ENCODE assay signal across 19 cellular contexts in the genomic region with DNA sequence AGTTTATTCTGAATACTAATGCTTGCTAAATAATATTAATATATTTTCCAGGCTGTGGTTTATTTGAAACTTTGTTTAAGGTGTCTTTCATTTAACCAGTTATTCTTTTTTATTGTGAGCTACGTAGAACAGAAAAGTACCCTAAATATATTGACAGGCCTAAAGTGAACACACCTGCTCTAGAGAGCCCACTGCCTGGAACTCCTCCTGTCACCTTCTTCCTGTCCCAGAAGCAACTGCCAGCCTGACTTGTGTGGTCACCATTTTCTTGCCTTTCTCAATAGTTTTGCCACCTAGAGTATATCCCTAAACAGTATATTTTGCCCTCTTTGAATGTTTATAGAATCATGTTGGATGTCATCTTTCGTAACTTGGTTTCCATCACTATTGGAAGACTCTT. TPM values are rescaled to one million over a fixed set of nuclear protein-coding genes. Genes with fewer than 3 reads are reported as not detected.
DNase-seq lines count a peak whose midpoint lies in the region; ATAC-seq and TF ChIP-seq lines count a peak whose summit lies in the region.
"Had no signal": no experiment of that assay in that cellular context is flagged by ENCODE, and none has a peak within 500 bp of the region (broad histone marks: within the 10 kb centered on the region; RNA-seq: fewer than 3 reads in every experiment).

No MANE protein-coding gene starts in this region.

- H3K27ac ChIP-seq in CD8-positive, alpha-beta T cell (ENCODE audit: low read depth, low read length) = no peak overlapping the region
- H3K27ac ChIP-seq: 22Rv1, heart left ventricle, right atrium auricular region, testis had no signal

- H3K36me3 Mint-ChIP-seq in activated CD8-positive, alpha-beta T cell treated with anti-CD3 and anti-CD28 coated beads, Interleukin-2, amount 10 ng/mL, durations not matched to agents 7 days and 5 days (ENCODE audit: low read depth) = peaks cover 6% of the 10 kb centered on the region
- H3K36me3 Mint-ChIP-seq in activated CD8-positive, alpha-beta T cell treated with anti-CD3 and anti-CD28 coated beads for 36 hours (ENCODE audit: low read depth) = peaks cover 19% of the 10 kb centered on the region
- peaks cover 64% of the 10 kb centered on the region for H3K36me3 Mint-ChIP-seq in CD8-positive, alpha-beta T cell

- H3K27ac Mint-ChIP-seq in activated CD8-positive, alpha-beta T cell treated with anti-CD3 and anti-CD28 coated beads, Interleukin-2, amount 10 ng/mL, durations not matched to agents 7 days and 5 days = peak overlapping the region; percentile 16
- H3K27ac Mint-ChIP-seq in activated CD8-positive, alpha-beta T cell treated with anti-CD3 and anti-CD28 coated beads for 36 hours = no peak overlapping the region
- no peak overlapping the region for H3K27ac Mint-ChIP-seq in CD8-positive, alpha-beta T cell
- H3K27ac Mint-ChIP-seq: activated CD4-positive, alpha-beta T cell treated with anti-CD3 and anti-CD28 coated beads, Interleukin-2, amount 10 ng/mL, durations not matched to agents 7 days and 5 days; HFFc6 had no signal

- TF ChIP-seq CTCF in activated CD8-positive, alpha-beta T cell treated with anti-CD3 and anti-CD28 coated beads for 36 hours (IDR thresholded peaks at IDR 0.05) = no peak
- no peak for TF ChIP-seq CTCF in CD8-positive, alpha-beta T cell (IDR thresholded peaks at IDR 0.05)

- H3K36me3 ChIP-seq in CD8-positive, alpha-beta T cell (ENCODE audit: insufficient read depth, low read length) = peaks cover 3% of the 10 kb centered on the region

- H3K27me3 ChIP-seq in CD8-positive, alpha-beta T cell (ENCODE audit: insufficient read depth, low read length) = no peaks in the 10 kb centered on the region
- H3K27me3 ChIP-seq: heart left ventricle, right atrium auricular region, testis had no signal

- H3K4me1 ChIP-seq in CD8-positive, alpha-beta T cell (ENCODE audit: insufficient read depth, low read length) = no peaks in the 10 kb centered on the region
- H3K4me1 ChIP-seq: right atrium auricular region, testis had no signal

- intact Hi-C loops in activated CD8-positive, alpha-beta T cell treated with anti-CD3 and anti-CD28 coated beads for 36 hours (cut with micrococcal nuclease) = no loop called here
- intact Hi-C loops in CD8-positive, alpha-beta T cell (cut with DNase I, micrococcal nuclease) = no loop called here

- H3K9me3 Mint-ChIP-seq in activated CD8-positive, alpha-beta T cell treated with anti-CD3 and anti-CD28 coated beads, Interleukin-2, amount 10 ng/mL, durations not matched to agents 7 days and 5 days (ENCODE audit: insufficient read depth) = no peaks in the 10 kb centered on the region
- H3K9me3 Mint-ChIP-seq in activated CD8-positive, alpha-beta T cell treated with anti-CD3 and anti-CD28 coated beads for 36 hours = no peaks in the 10 kb centered on the region
- H3K9me3 Mint-ChIP-seq in CD8-positive, alpha-beta T cell = no peaks in the 10 kb centered on the region
- H3K9me3 Mint-ChIP-seq: activated CD4-positive, alpha-beta T cell treated with anti-CD3 and anti-CD28 coated beads, Interleukin-2, amount 10 ng/mL, durations not matched to agents 7 days and 5 days; central memory CD8-positive, alpha-beta T cell; HFFc6 had no signal

- no peak for ATAC-seq in activated CD8-positive, alpha-beta T cell treated with anti-CD3 and anti-CD28 coated beads, Interleukin-2, amount 10 ng/mL, durations not matched to agents 7 days and 5 days
- ATAC-seq in activated CD8-positive, alpha-beta T cell treated with anti-CD3 and anti-CD28 coated beads for 36 hours = no peak
- peak; percentile 11 for ATAC-seq in HG02759 (IDR thresholded peaks at IDR 0.05; ENCODE audit: unreplicated experiment)
- ATAC-seq in HG03432 (IDR thresholded peaks at IDR 0.05; ENCODE audit: unreplicated experiment) = peak; percentile 17
- no peak for ATAC-seq in CD8-positive, alpha-beta T cell
- ATAC-seq: heart left ventricle had no signal

- POLR2A ChIA-PET in activated CD8-positive, alpha-beta T cell treated with anti-CD3 and anti-CD28 coated beads, Interleukin-2, amount 10 ng/mL, durations not matched to agents 7 days and 5 days (lab: Charles Lee) = no interaction called here
- POLR2A ChIA-PET in activated CD8-positive, alpha-beta T cell treated with anti-CD3 and anti-CD28 coated beads for 36 hours (lab: Charles Lee) = no interaction called here
- POLR2A ChIA-PET in CD8-positive, alpha-beta T cell (lab: Charles Lee) = no interaction called here

- no peak overlapping the region for H3K4me3 ChIP-seq in CD8-positive, alpha-beta T cell (ENCODE audit: low read depth, low read length)
- H3K4me3 ChIP-seq: heart left ventricle, right atrium auricular region, testis had no signal

- H3K27me3 Mint-ChIP-seq in activated CD8-positive, alpha-beta T cell treated with anti-CD3 and anti-CD28 coated beads, Interleukin-2, amount 10 ng/mL, durations not matched to agents 7 days and 5 days (ENCODE audit: low read depth) = no peaks in the 10 kb centered on the region
- no peaks in the 10 kb centered on the region for H3K27me3 Mint-ChIP-seq in activated CD8-positive, alpha-beta T cell treated with anti-CD3 and anti-CD28 coated beads for 36 hours
- no peaks in the 10 kb centered on the region for H3K27me3 Mint-ChIP-seq in CD8-positive, alpha-beta T cell (ENCODE audit: low read depth)
- H3K27me3 Mint-ChIP-seq: activated CD4-positive, alpha-beta T cell treated with anti-CD3 and anti-CD28 coated beads, Interleukin-2, amount 10 ng/mL, durations not matched to agents 7 days and 5 days; central memory CD8-positive, alpha-beta T cell had no signal

- peaks cover 5% of the 10 kb centered on the region for H3K4me1 Mint-ChIP-seq in activated CD8-positive, alpha-beta T cell treated with anti-CD3 and anti-CD28 coated beads, Interleukin-2, amount 10 ng/mL, durations not matched to agents 7 days and 5 days (ENCODE audit: low read depth)
- H3K4me1 Mint-ChIP-seq in activated CD8-positive, alpha-beta T cell treated with anti-CD3 and anti-CD28 coated beads for 36 hours (ENCODE audit: low read depth) = no peaks in the 10 kb centered on the region
- no peaks in the 10 kb centered on the region for H3K4me1 Mint-ChIP-seq in CD8-positive, alpha-beta T cell (ENCODE audit: low read depth)
- H3K4me1 Mint-ChIP-seq: activated CD4-positive, alpha-beta T cell treated with anti-CD3 and anti-CD28 coated beads, Interleukin-2, amount 10 ng/mL, durations not matched to agents 7 days and 5 days; central memory CD8-positive, alpha-beta T cell had no signal

- no peaks in the 10 kb centered on the region for H3K9me3 ChIP-seq in CD8-positive, alpha-beta T cell (ENCODE audit: low read length)
- H3K9me3 ChIP-seq: heart left ventricle, right atrium auricular region, testis had no signal

- CTCF ChIA-PET in activated CD8-positive, alpha-beta T cell treated with anti-CD3 and anti-CD28 coated beads, Interleukin-2, amount 10 ng/mL, durations not matched to agents 7 days and 5 days (lab: Charles Lee) = no interaction called here
- CTCF ChIA-PET in activated CD8-positive, alpha-beta T cell treated with anti-CD3 and anti-CD28 coated beads for 36 hours (lab: Charles Lee) = no interaction called here
- CTCF ChIA-PET in CD8-positive, alpha-beta T cell (lab: Charles Lee) = no interaction called here

- H3K4me3 Mint-ChIP-seq in activated CD8-positive, alpha-beta T cell treated with anti-CD3 and anti-CD28 coated beads, Interleukin-2, amount 10 ng/mL, durations not matched to agents 7 days and 5 days = no peak overlapping the region
- H3K4me3 Mint-ChIP-seq in activated CD8-positive, alpha-beta T cell treated with anti-CD3 and anti-CD28 coated beads for 36 hours = no peak overlapping the region
- H3K4me3 Mint-ChIP-seq in CD8-positive, alpha-beta T cell = no peak overlapping the region
- H3K4me3 Mint-ChIP-seq: activated CD4-positive, alpha-beta T cell treated with anti-CD3 and anti-CD28 coated beads, Interleukin-2, amount 10 ng/mL, durations not matched to agents 7 days and 5 days; central memory CD8-positive, alpha-beta T cell; HFFc6 had no signal

- no peak for DNase-seq in activated CD8-positive, alpha-beta T cell treated with anti-CD3 and anti-CD28 coated beads, Interleukin-2, amount 10 ng/mL, durations not matched to agents 7 days and 5 days
- DNase-seq in activated CD8-positive, alpha-beta T cell treated with anti-CD3 and anti-CD28 coated beads for 36 hours = no peak
- DNase-seq in NCI-H69 (lab: John Stamatoyannopoulos, UW) (no peak), glomerular visceral epithelial cell (ENCODE audit: extremely low spot score) (no peak), NCI-H1092 treated with DMSO at 0.1 percent for 48 hours (lab: John Stamatoyannopoulos, UW) (no peak)
- no peak for DNase-seq in CD8-positive, alpha-beta T cell
- DNase-seq: activated CD4-positive, alpha-beta T cell treated with anti-CD3 and anti-CD28 coated beads, Interleukin-2, amount 10 ng/mL, durations not matched to agents 7 days and 5 days; effector CD4-positive, alpha-beta T cell; heart left ventricle; HFFc6; NCI-H1694 treated with DMSO at 0.1 percent for 48 hours; NCI-H345; occipital lobe; testis had no signal

RNA-seq across cellular contexts. Expression of gene SCCPDH, which starts 48.5 kb away (rescaled TPM):
- 10 to 100 TPM; 18.5 to 19.6 TPM for total RNA-seq in activated CD8-positive, alpha-beta T cell treated with anti-CD3 and anti-CD28 coated beads, Interleukin-2, amount 10 ng/mL, durations not matched to agents 7 days and 5 days
- 10 to 100 TPM; 39.4 to 41.7 TPM for total RNA-seq in activated CD8-positive, alpha-beta T cell treated with anti-CD3 and anti-CD28 coated beads for 36 hours
- 1 to 10 TPM; 5.4 to 6.0 TPM for total RNA-seq in CD8-positive, alpha-beta T cell

Comparison
In these comparisons a context has a peak if more than half of its experiments do, and no peak if none do; other contexts are left out.
1. ATAC-seq: peak in HG02759 (single experiment) and HG03432 (single experiment); none in activated CD8-positive, alpha-beta T cell treated with anti-CD3 and anti-CD28 coated beads, Interleukin-2, amount 10 ng/mL, durations not matched to agents 7 days and 5 days (single experiment), activated CD8-positive, alpha-beta T cell treated with anti-CD3 and anti-CD28 coated beads for 36 hours (single experiment) and CD8-positive, alpha-beta T cell (single experiment).